15 cellular contexts compared by ENCODE assay signal in the genomic region with DNA sequence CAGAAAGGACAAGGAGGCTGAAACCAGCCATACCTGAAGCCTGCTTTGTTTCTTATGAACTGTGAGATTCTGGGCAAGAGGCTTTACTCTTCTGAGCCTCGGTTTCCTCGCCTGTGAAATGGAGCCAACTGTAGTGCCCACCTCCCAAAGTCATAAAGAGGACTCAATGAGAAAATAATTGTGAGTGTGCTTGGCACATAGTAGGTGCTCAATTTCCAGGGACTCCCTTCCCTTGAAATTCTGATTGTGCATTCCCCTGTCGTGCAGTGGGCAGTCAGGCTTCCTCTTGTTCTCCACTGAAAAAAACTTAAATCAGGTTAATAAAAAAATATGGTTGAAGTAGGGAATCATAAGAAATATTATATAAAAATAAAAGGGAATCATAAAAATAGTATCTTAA. TPM values are rescaled to one million over a fixed set of nuclear protein-coding genes. Genes with fewer than 3 reads are reported as not detected.
"Had no signal": no experiment of that assay in that cellular context is flagged by ENCODE, and none has a peak within 500 bp of the region (broad histone marks: within the 10 kb centered on the region; RNA-seq: fewer than 3 reads in every experiment).

No MANE protein-coding gene starts in this region.

- H3K36me3 ChIP-seq: ovary, thoracic aorta had no signal

- ATAC-seq: foreskin keratinocyte, psoas muscle, right cardiac atrium had no signal

- H3K27me3 Mint-ChIP-seq: memory B cell had no signal

- H2AFZ ChIP-seq: hepatocyte had no signal

- H3K36me3 Mint-ChIP-seq: memory B cell had no signal

- DNase-seq: activated CD4-positive, alpha-beta T cell treated with anti-CD3 and anti-CD28 coated beads, Interleukin-2, amount 50 U/mL, for 4 hours; activated naive CD4-positive, alpha-beta T cell treated with Interleukin-2 at 50 U/mL for 16 hours; amniotic stem cell; dorsolateral prefrontal cortex; endodermal cell; foreskin keratinocyte; ovary; right cardiac atrium had no signal

- H3K79me2 ChIP-seq: hepatocyte had no signal

- H3K27ac ChIP-seq: dorsolateral prefrontal cortex, foreskin keratinocyte, hepatocyte, ovary, psoas muscle, skin epidermis, thoracic aorta had no signal

- H3K9me3 ChIP-seq: ovary, psoas muscle, thoracic aorta had no signal

- H3K27ac Mint-ChIP-seq: endodermal cell had no signal

- H3K4me3 ChIP-seq: dorsolateral prefrontal cortex, hepatocyte, ovary, psoas muscle, skin epidermis, thoracic aorta had no signal

- H3K9me3 Mint-ChIP-seq: endodermal cell; memory B cell; T-helper 1 cell treated with Interleukin-12 subunit alpha and Interleukin-12 subunit beta and Interleukin-4 antibody, amounts not matched to agents 30 μg/mL and 1 μg/mL, for 36 hours had no signal

- H3K4me2 ChIP-seq: hepatocyte had no signal

- H3K4me3 Mint-ChIP-seq: endodermal cell; memory B cell; T-helper 1 cell treated with Interleukin-12 subunit alpha and Interleukin-12 subunit beta and Interleukin-4 antibody, amounts not matched to agents 30 μg/mL and 1 μg/mL, for 36 hours had no signal

- H3K4me1 ChIP-seq: psoas muscle had no signal

- H3K27me3 ChIP-seq: hepatocyte, ovary had no signal

RNA-seq across cellular contexts. Expression of a gene that starts 37.5 kb away (rescaled TPM):
- total RNA-seq: epithelial cell of proximal tubule, foreskin keratinocyte had no signal
